24 cellular contexts compared by ENCODE assay signal in the genomic region with DNA sequence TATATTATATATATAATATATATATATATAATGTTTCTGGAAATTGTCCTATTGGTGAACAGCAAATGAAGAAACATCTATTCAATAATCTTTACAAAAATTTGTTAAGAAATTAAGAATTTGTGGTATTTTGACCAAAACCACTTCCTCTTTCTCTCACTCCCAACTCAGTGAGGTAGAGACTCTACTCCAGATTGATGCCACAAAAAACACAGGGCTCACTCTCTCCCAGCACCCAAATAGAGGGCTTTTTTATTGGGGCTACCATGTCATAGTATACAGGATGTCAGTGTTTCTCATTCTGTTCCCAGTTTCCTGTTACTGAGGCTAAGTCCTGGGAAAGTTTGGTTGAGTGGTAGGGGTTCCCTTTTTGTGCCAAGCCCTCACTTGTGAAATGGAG.
DNase-seq lines count a peak whose midpoint lies in the region; ATAC-seq, FAIRE-seq and TF ChIP-seq lines count a peak whose summit lies in the region.
"Had no signal": no experiment of that assay in that cellular context is flagged by ENCODE, and none has a peak within 500 bp of the region (broad histone marks: within the 10 kb centered on the region; RNA-seq: fewer than 3 reads in every experiment).

No MANE protein-coding gene starts in this region.

- no peaks in the 10 kb centered on the region for H3K36me3 ChIP-seq in K562 (ENCODE audit: control insufficient read depth, insufficient read depth, low read length)
- H3K36me3 ChIP-seq: HAP-1, Peyer's patch had no signal

- H3K79me2 ChIP-seq in K562 (ENCODE audit: control insufficient read depth, insufficient read depth, low read length): no peaks in the 10 kb centered on the region

- H3K36me3 Mint-ChIP-seq in activated T-helper 17 cell treated with anti-CD3 and anti-CD28 coated beads, Interleukin-2, amount 50 U/mL, for 72 hours (ENCODE audit: low read depth): no peaks in the 10 kb centered on the region

- intact Hi-C loops in K562 (cut with micrococcal nuclease): no loop called here

- H3K27me3 Mint-ChIP-seq in activated T-helper 17 cell treated with anti-CD3 and anti-CD28 coated beads, Interleukin-2, amount 50 U/mL, for 72 hours: no peaks in the 10 kb centered on the region
- H3K27me3 Mint-ChIP-seq: B cell had no signal

- no peaks in the 10 kb centered on the region for H3K4me1 ChIP-seq in K562 (replicated peaks in 1 of 2; ENCODE audit: control insufficient read depth in 2 of 2, insufficient read depth in 2 of 2, low read length in 2 of 2)
- H3K4me1 ChIP-seq: A549, HAP-1, Peyer's patch had no signal

- CTCF ChIA-PET in K562 (lab: Yijun Ruan, JAX; ENCODE audit: low intra/inter-chr PET ratio): no interaction called here

- H3K27me3 ChIP-seq in K562 (ENCODE audit: control insufficient read depth in 2 of 2, insufficient read depth in 2 of 2, low read length in 2 of 2): no peaks in the 10 kb centered on the region
- H3K27me3 ChIP-seq: Peyer's patch had no signal

- TF ChIP-seq RAD21 in K562 (CRISPR knock-in tag; conservative IDR thresholded peaks at IDR 0.05 in 1 of 2, IDR thresholded peaks at IDR 0.05 in 1 of 2): no peak

- no peak overlapping the region for H3K4me2 ChIP-seq in K562 (ENCODE audit: insufficient read depth, low read length)
- H3K4me2 ChIP-seq: A549 had no signal

- no peak for TF ChIP-seq EP300 in K562 (IDR thresholded peaks at IDR 0.05; ENCODE audit: low read length)

- no peaks in the 10 kb centered on the region for H3K9me1 ChIP-seq in K562 (ENCODE audit: control insufficient read depth, insufficient read depth, low read length)

- no TSS peak for BruUV-seq in K562 (replicated peaks; lab: Mats Ljungman, UMichigan)

- H3K9ac ChIP-seq in K562 (ENCODE audit: insufficient read depth in 1 of 2, low read depth in 2 of 2, low read length in 2 of 2): no peak overlapping the region
- H3K9ac ChIP-seq: GM23248 had no signal

- H2AFZ ChIP-seq in K562 (ENCODE audit: low read depth, low read length): no peak overlapping the region
- H2AFZ ChIP-seq: GM23248 had no signal

- no peaks in the 10 kb centered on the region for H4K20me1 ChIP-seq in K562 (replicated peaks; ENCODE audit: control insufficient read depth, insufficient read depth, low read length)

- H3K27ac Mint-ChIP-seq in activated T-helper 17 cell treated with anti-CD3 and anti-CD28 coated beads, Interleukin-2, amount 50 U/mL, for 72 hours: no peak overlapping the region
- H3K27ac Mint-ChIP-seq: B cell had no signal

- POLR2A ChIA-PET in K562 (lab: Yijun Ruan, JAX): no interaction called here

- DNase-seq in GM12891 (ENCODE audit: insufficient read length, low spot score): no peak
- peak; percentile 44 to 54 for DNase-seq in Kasumi-1 (lab: John Stamatoyannopoulos, UW)
- peak; percentile 40 for DNase-seq in NOMO-1 treated with DMSO at 0.1 percent for 48 hours (lab: John Stamatoyannopoulos, UW; ENCODE audit: unreplicated experiment)
- no peak for DNase-seq in K562 (ENCODE audit: extremely low read depth in 1 of 4, low spot score in 3 of 4)
- DNase-seq in NCI-H226: no peak
- DNase-seq in omental fat pad (ENCODE audit: low spot score): no peak
- no peak for DNase-seq in stimulated activated CD4-positive, alpha-beta T cell treated with anti-CD3 and anti-CD28 coated beads, Interleukin-2, amount 100 ng/mL, for 24 hours
- DNase-seq: DMS53, EL, GF-D8, GM23248, Karpas-422, NCI-H1105, NCI-H146, NCI-H2029, NCI-H345, NCI-H524 treated with DMSO at 0.1 percent for 48 hours, Peyer's patch had no signal

- H3K4me3 Mint-ChIP-seq in activated T-helper 17 cell treated with anti-CD3 and anti-CD28 coated beads, Interleukin-2, amount 50 U/mL, for 72 hours: no peak overlapping the region
- H3K4me3 Mint-ChIP-seq: B cell had no signal

- no peak overlapping the region for H3K4me3 ChIP-seq in K562
- H3K4me3 ChIP-seq: A549, GM23248, HAP-1, Peyer's patch had no signal

- no peak for TF ChIP-seq POLR2A in GM12891 (IDR thresholded peaks at IDR 0.05; ENCODE audit: low read depth, low read length)
- TF ChIP-seq POLR2A in K562 (conservative IDR thresholded peaks at IDR 0.05): no peak

- in situ Hi-C loops in K562 (cut with MboI): no loop called here

- no peak for ATAC-seq in K562
- no peak for ATAC-seq in activated T-helper 17 cell treated with anti-CD3 and anti-CD28 coated beads, Interleukin-2, amount 50 U/mL, for 72 hours (replicated peaks)
- no peak for ATAC-seq in omental fat pad (ENCODE audit: low FRiP score)
- ATAC-seq: A549 had no signal

- FAIRE-seq in GM12891 (lab: Jason Lieb, UNC) (no peak), K562 (lab: Jason Lieb, UNC) (no peak)
- FAIRE-seq: A549, D721Med had no signal

- no peaks in the 10 kb centered on the region for H3K9me3 ChIP-seq in K562 (replicated peaks; ENCODE audit: control insufficient read depth, insufficient read depth, low read depth, low read length)
- H3K9me3 ChIP-seq: HAP-1, Peyer's patch had no signal

- no peaks in the 10 kb centered on the region for H3K4me1 Mint-ChIP-seq in activated T-helper 17 cell treated with anti-CD3 and anti-CD28 coated beads, Interleukin-2, amount 50 U/mL, for 72 hours

- H3K27ac ChIP-seq in K562 (ENCODE audit: extremely low read depth, low read depth, low read length): no peak overlapping the region
- H3K27ac ChIP-seq: A549, GM23248, HL-60, Peyer's patch had no signal

- TF ChIP-seq CTCF in K562 (IDR thresholded peaks at IDR 0.05 in 2 of 3, conservative IDR thresholded peaks at IDR 0.05 in 1 of 3; ENCODE audit: insufficient read depth in 2 of 3, low read depth in 1 of 3, low read length in 3 of 3) (no peak), omental fat pad (IDR thresholded peaks at IDR 0.05) (no peak)

- peaks cover 3% of the 10 kb centered on the region for H3K9me3 Mint-ChIP-seq in activated T-helper 17 cell treated with anti-CD3 and anti-CD28 coated beads, Interleukin-2, amount 50 U/mL, for 72 hours

TF ChIP-seq in GM12891, 5 proteins besides CTCF, POLR2A, EP300 and RAD21:
- TF ChIP-seq SPI1 (IDR thresholded peaks at IDR 0.05; ENCODE audit: low read depth, low read length) (peak; percentile 53), POLR2AphosphoS5 (IDR thresholded peaks at IDR 0.05; ENCODE audit: low read depth, low read length) (no peak), PAX5 (IDR thresholded peaks at IDR 0.05; ENCODE audit: insufficient read depth, low read length, severe bottlenecking) (no peak)

TF ChIP-seq in K562, 482 proteins besides CTCF, POLR2A, EP300 and RAD21:
- TF ChIP-seq ZNF707 (CRISPR knock-in tag; conservative IDR thresholded peaks at IDR 0.05): no peak
- no peak for TF ChIP-seq FUS (optimal IDR thresholded peaks at IDR 0.05; ENCODE audit: low read depth, low read length)
- no peak for TF ChIP-seq EZH2 (IDR thresholded peaks at IDR 0.05; ENCODE audit: borderline replicate concordance, low read depth, low read length)
- TF ChIP-seq POU5F1 (IDR thresholded peaks at IDR 0.05; ENCODE audit: borderline replicate concordance, low read depth, low read length, partially characterized antibody): no peak
- no peak for TF ChIP-seq HNRNPUL1 (IDR thresholded peaks at IDR 0.05; ENCODE audit: low read length)
- 0 out of 2 replicates have a peak, but pooled peaks have one; percentile 7 for TF ChIP-seq SPI1 (IDR thresholded peaks at IDR 0.05; ENCODE audit: borderline replicate concordance, low read depth, low read length)
- TF ChIP-seq KAT2B (IDR thresholded peaks at IDR 0.05; ENCODE audit: low read depth, low read length): no peak
TF ChIP-seq in K562: peak in this region for 1.

Comparison
In these comparisons a context has a peak if more than half of its experiments do, and no peak if none do; other contexts are left out.
1. DNase-seq: peak in Kasumi-1 (2 of 2) and NOMO-1 treated with DMSO at 0.1 percent for 48 hours (single experiment); none in GM12891 (single experiment), K562 (0 of 4), NCI-H226 (single experiment), omental fat pad (single experiment) and stimulated activated CD4-positive, alpha-beta T cell treated with anti-CD3 and anti-CD28 coated beads, Interleukin-2, amount 100 ng/mL, for 24 hours (0 of 2).